In genomic region chr22:38694945-38695344, GRCh38 we compare ENCODE assay signal across 18 cellular contexts. TPM values are rescaled to one million over a fixed set of nuclear protein-coding genes. Genes with fewer than 3 reads are reported as not detected.
A peak's percentile ranks its signal among the peaks of the same experiment; 100 is the strongest.
DNase-seq lines count a peak whose midpoint lies in the region; ATAC-seq, FAIRE-seq and TF ChIP-seq lines count a peak whose summit lies in the region.
"Had no signal": no experiment of that assay in that cellular context is flagged by ENCODE, and none has a peak within 500 bp of the region (broad histone marks: within the 10 kb centered on the region; RNA-seq: fewer than 3 reads in every experiment).

No MANE protein-coding gene starts in this region.

- FAIRE-seq in keratinocyte (lab: Jason Lieb, UNC), result no peak

- H3K36me3 ChIP-seq in keratinocyte (ENCODE audit: control insufficient read depth in 2 of 2, extremely low read depth in 1 of 2, insufficient read depth in 2 of 2, low read length in 2 of 2) (peaks cover 9 to 20% of the 10 kb centered on the region in 2 experiments), upper lobe of right lung (peaks cover 13% of the 10 kb centered on the region), esophagus muscularis mucosa (peaks cover 0 to 36% (median 20%) of the 10 kb centered on the region in 4 donors)
- H3K36me3 ChIP-seq: right lobe of liver, SJCRH30 had no signal

- peak overlapping the region; percentile 1 for H3K27ac Mint-ChIP-seq in activated naive CD4-positive, alpha-beta T cell treated with anti-CD3 and anti-CD28 coated beads, Interleukin-2, amount 10 ng/mL, durations not matched to agents 7 days and 5 days
- peak overlapping the region; percentile 39 for H3K27ac Mint-ChIP-seq in activated naive CD8-positive, alpha-beta T cell treated with anti-CD3 and anti-CD28 coated beads for 36 hours
- H3K27ac Mint-ChIP-seq: activated CD8-positive, alpha-beta memory T cell treated with anti-CD3 and anti-CD28 coated beads, Interleukin-2, amount 10 ng/mL, durations not matched to agents 7 days and 5 days; dendritic cell treated with granulocyte-macrophage colony-stimulating factor and Interleukin-4, amounts not matched to agents 40 ng/mL and 50 ng/mL, for 4 days; memory B cell had no signal

- no peak for TF ChIP-seq POLR2A in esophagus muscularis mucosa (IDR thresholded peaks at IDR 0.05; ENCODE audit: low read depth)

- WGBS in esophagus muscularis mucosa, result 76% methylated on average over 3 of the region's 3 CpGs

- H3K9ac ChIP-seq in keratinocyte (ENCODE audit: control insufficient read depth, extremely low read depth, insufficient read depth, low read length), result no peak overlapping the region

- H3K27ac ChIP-seq in keratinocyte (ENCODE audit: control insufficient read depth, insufficient read depth, low read length) (peak overlapping the region; percentile 41), upper lobe of right lung (peak overlapping the region; percentile 44), esophagus muscularis mucosa (replicated peaks in 1 of 4) (peak overlapping the region in 1 of 4 donors; percentile 99)
- H3K27ac ChIP-seq: right lobe of liver, SJCRH30 had no signal

- no peaks in the 10 kb centered on the region for H3K9me1 ChIP-seq in keratinocyte (ENCODE audit: control insufficient read depth, extremely low read depth, insufficient read depth, low read length)

- no peaks in the 10 kb centered on the region for H3K9me3 Mint-ChIP-seq in activated naive CD4-positive, alpha-beta T cell treated with anti-CD3 and anti-CD28 coated beads, Interleukin-2, amount 10 ng/mL, durations not matched to agents 7 days and 5 days
- H3K9me3 Mint-ChIP-seq in activated naive CD8-positive, alpha-beta T cell treated with anti-CD3 and anti-CD28 coated beads for 36 hours, result no peaks in the 10 kb centered on the region
- H3K9me3 Mint-ChIP-seq: dendritic cell treated with granulocyte-macrophage colony-stimulating factor and Interleukin-4, amounts not matched to agents 40 ng/mL and 50 ng/mL, for 4 days; memory B cell had no signal

- H3K36me3 Mint-ChIP-seq in activated naive CD4-positive, alpha-beta T cell treated with anti-CD3 and anti-CD28 coated beads, Interleukin-2, amount 10 ng/mL, durations not matched to agents 7 days and 5 days, result peaks cover 50% of the 10 kb centered on the region
- H3K36me3 Mint-ChIP-seq in activated naive CD8-positive, alpha-beta T cell treated with anti-CD3 and anti-CD28 coated beads for 36 hours, result peaks cover 57% of the 10 kb centered on the region

- no peak overlapping the region for H2AFZ ChIP-seq in keratinocyte (ENCODE audit: control insufficient read depth, low read length)

- H3K4me1 ChIP-seq in keratinocyte (ENCODE audit: control insufficient read depth, extremely low read depth, insufficient read depth, low read length) (peaks cover 40% of the 10 kb centered on the region), upper lobe of right lung (peaks cover 54% of the 10 kb centered on the region), esophagus muscularis mucosa (peaks cover 48 to 72% (median 58%) of the 10 kb centered on the region in 4 donors)
- H3K4me1 ChIP-seq: SJCRH30 had no signal

- intact Hi-C loops in upper lobe of right lung (cut with DNase I), result no loop called here
- intact Hi-C loops in esophagus muscularis mucosa (cut with DNase I), result no loop called here

- H3K4me1 Mint-ChIP-seq in activated naive CD4-positive, alpha-beta T cell treated with anti-CD3 and anti-CD28 coated beads, Interleukin-2, amount 10 ng/mL, durations not matched to agents 7 days and 5 days, result peaks cover 54% of the 10 kb centered on the region
- peaks cover 53% of the 10 kb centered on the region for H3K4me1 Mint-ChIP-seq in activated naive CD8-positive, alpha-beta T cell treated with anti-CD3 and anti-CD28 coated beads for 36 hours

- H4K20me1 ChIP-seq in keratinocyte (ENCODE audit: control insufficient read depth, extremely low read depth, insufficient read depth, low read length), result no peaks in the 10 kb centered on the region

- peak overlapping the region; percentile 34 for H3K4me2 ChIP-seq in keratinocyte (ENCODE audit: control insufficient read depth, extremely low read depth, insufficient read depth, low read depth, low read length)

- CTCF ChIA-PET in activated naive CD4-positive, alpha-beta T cell treated with anti-CD3 and anti-CD28 coated beads, Interleukin-2, amount 10 ng/mL, durations not matched to agents 7 days and 5 days (lab: Charles Lee), result interaction anchor here (2.1 kb wide), 1 partner anchor 13 kb away, joined by 7 read pairs; the partner anchor contains the start of gene TOMM22

- dilution Hi-C loops in keratinocyte (cut with MboI; ENCODE audit: extremely low pct_ligation_motif_present, low sequenced_read_pairs), result no loop called here

- TF ChIP-seq CTCF in keratinocyte (optimal IDR thresholded peaks at IDR 0.05 in 1 of 3, IDR thresholded peaks at IDR 0.05 in 1 of 3, conservative IDR thresholded peaks at IDR 0.05 in 1 of 3; ENCODE audit: extremely low read depth in 1 of 3, insufficient read depth in 2 of 3, low read length in 3 of 3) (no peak), upper lobe of right lung (IDR thresholded peaks at IDR 0.05) (no peak), esophagus muscularis mucosa (IDR thresholded peaks at IDR 0.05) (no peak)

- H3K9me3 ChIP-seq in keratinocyte (ENCODE audit: control insufficient read depth, low read depth, low read length) (no peaks in the 10 kb centered on the region), upper lobe of right lung (no peaks in the 10 kb centered on the region), esophagus muscularis mucosa (no peaks in the 10 kb centered on the region)
- H3K9me3 ChIP-seq: right lobe of liver, SJCRH30 had no signal

- no peaks in the 10 kb centered on the region for H3K27me3 ChIP-seq in keratinocyte (ENCODE audit: control insufficient read depth, extremely low read depth, insufficient read depth, low read length)
- no peaks in the 10 kb centered on the region for H3K27me3 ChIP-seq in upper lobe of right lung
- no peaks in the 10 kb centered on the region for H3K27me3 ChIP-seq in esophagus muscularis mucosa
- H3K27me3 ChIP-seq: right lobe of liver, SJCRH30 had no signal

- H3K4me3 ChIP-seq in keratinocyte (ENCODE audit: control insufficient read depth in 2 of 3, extremely low read depth in 1 of 3, insufficient read depth in 2 of 3, low read depth in 1 of 3, low read length in 3 of 3), result no peak overlapping the region
- no peak overlapping the region for H3K4me3 ChIP-seq in upper lobe of right lung
- H3K4me3 ChIP-seq in esophagus muscularis mucosa, result no peak overlapping the region
- H3K4me3 ChIP-seq: right lobe of liver, SJCRH30 had no signal

- H3K27me3 Mint-ChIP-seq in activated naive CD4-positive, alpha-beta T cell treated with anti-CD3 and anti-CD28 coated beads, Interleukin-2, amount 10 ng/mL, durations not matched to agents 7 days and 5 days, result no peaks in the 10 kb centered on the region
- H3K27me3 Mint-ChIP-seq in activated naive CD8-positive, alpha-beta T cell treated with anti-CD3 and anti-CD28 coated beads for 36 hours, result no peaks in the 10 kb centered on the region
- H3K27me3 Mint-ChIP-seq: activated CD8-positive, alpha-beta memory T cell treated with anti-CD3 and anti-CD28 coated beads, Interleukin-2, amount 10 ng/mL, durations not matched to agents 7 days and 5 days; dendritic cell treated with granulocyte-macrophage colony-stimulating factor and Interleukin-4, amounts not matched to agents 40 ng/mL and 50 ng/mL, for 4 days; memory B cell had no signal

- TF ChIP-seq EP300 in esophagus muscularis mucosa (IDR thresholded peaks at IDR 0.05), result no peak

- DNase-seq in activated naive CD4-positive, alpha-beta T cell treated with anti-CD3 and anti-CD28 coated beads, Interleukin-2, amount 10 ng/mL, durations not matched to agents 7 days and 5 days, result no peak
- DNase-seq in activated naive CD4-positive, alpha-beta T cell (lab: John Stamatoyannopoulos, UW), result no peak
- DNase-seq in activated naive CD8-positive, alpha-beta T cell treated with anti-CD3 and anti-CD28 coated beads for 36 hours, result no peak
- DNase-seq in keratinocyte (ENCODE audit: low read depth, low spot score), result no peak
- DNase-seq in upper lobe of right lung, result no peak
- DNase-seq in esophagus muscularis mucosa (ENCODE audit: extremely low spot score), result no peak
- DNase-seq: activated CD8-positive, alpha-beta memory T cell treated with anti-CD3 and anti-CD28 coated beads, Interleukin-2, amount 10 ng/mL, durations not matched to agents 7 days and 5 days; DMS153; H7; NCI-H1105 treated with DMSO at 0.1 percent for 48 hours; NCI-H345; right lobe of liver; SJCRH30; stimulated activated CD4-positive, alpha-beta T cell treated with anti-CD3 and anti-CD28 coated beads, Interleukin-4, amount 100 ng/mL, for 1 hour had no signal

- H3K79me2 ChIP-seq in keratinocyte (ENCODE audit: control insufficient read depth, insufficient read depth, low read length), result peaks cover 77% of the 10 kb centered on the region

- ATAC-seq in upper lobe of right lung (peak; percentile 54), HG03196 (IDR thresholded peaks at IDR 0.05; ENCODE audit: unreplicated experiment) (no peak), GM18868 (IDR thresholded peaks at IDR 0.05; ENCODE audit: unreplicated experiment) (no peak)
- ATAC-seq: activated CD8-positive, alpha-beta memory T cell treated with anti-CD3 and anti-CD28 coated beads, Interleukin-2, amount 10 ng/mL, durations not matched to agents 7 days and 5 days had no signal

- H3K4me3 Mint-ChIP-seq in activated naive CD4-positive, alpha-beta T cell treated with anti-CD3 and anti-CD28 coated beads, Interleukin-2, amount 10 ng/mL, durations not matched to agents 7 days and 5 days, result no peak overlapping the region
- peak overlapping the region; percentile 16 for H3K4me3 Mint-ChIP-seq in activated naive CD8-positive, alpha-beta T cell treated with anti-CD3 and anti-CD28 coated beads for 36 hours
- H3K4me3 Mint-ChIP-seq: activated CD8-positive, alpha-beta memory T cell treated with anti-CD3 and anti-CD28 coated beads, Interleukin-2, amount 10 ng/mL, durations not matched to agents 7 days and 5 days; dendritic cell treated with granulocyte-macrophage colony-stimulating factor and Interleukin-4, amounts not matched to agents 40 ng/mL and 50 ng/mL, for 4 days; memory B cell had no signal

RNA-seq across cellular contexts. Expression of gene JOSD1, which starts 5.8 kb away (rescaled TPM):
- 10 to 100 TPM; 79.4 to 83.7 TPM for total RNA-seq in activated naive CD8-positive, alpha-beta T cell treated with anti-CD3 and anti-CD28 coated beads for 36 hours
- polyA plus RNA-seq in keratinocyte, result 23.8 to 40.7 TPM (median 32.6 TPM) in 3 replicates
- polyA plus RNA-seq in keratinocyte (2011; ENCODE audit: low read depth), result 6.0 TPM
- 29.7 and 32.1 TPM in 2 replicates for polyA plus RNA-seq in keratinocyte (2011; cell fraction: cytosol; rRNA removed)
- polyA plus RNA-seq in keratinocyte (2011; cell fraction: nucleus; rRNA removed), result 39.0 and 39.2 TPM in 2 replicates
- 20.6 and 34.6 TPM in 2 replicates for polyA plus RNA-seq in keratinocyte (2012; ENCODE audit: low replicate concordance)
- polyA minus RNA-seq in keratinocyte, result 23.5 to 56.9 TPM (median 33.5 TPM) in 3 replicates
- 38.6 TPM for polyA minus RNA-seq in keratinocyte (2011; cell fraction: cytosol; rRNA and poly(A)+ RNA removed)
- 19.1 and 31.5 TPM in 2 replicates for polyA minus RNA-seq in keratinocyte (2011; cell fraction: nucleus; rRNA and poly(A)+ RNA removed)
- 52.1 TPM for total RNA-seq in upper lobe of right lung
- total RNA-seq in esophagus muscularis mucosa, result 10 to 100 TPM; 49.4 to 76.9 (median 59.4) TPM

RNA-seq across cellular contexts. Expression of gene GTPBP1, which starts 10.8 kb away (rescaled TPM):
- total RNA-seq in activated naive CD8-positive, alpha-beta T cell treated with anti-CD3 and anti-CD28 coated beads for 36 hours, result 10 to 100 TPM; 82.4 TPM
- 9.7 to 19.8 TPM (median 16.3 TPM) in 3 replicates for polyA plus RNA-seq in keratinocyte
- 28.5 TPM for polyA plus RNA-seq in keratinocyte (2011; ENCODE audit: low read depth)
- polyA plus RNA-seq in keratinocyte (2011; cell fraction: cytosol; rRNA removed), result 7.8 and 12.9 TPM in 2 replicates
- polyA plus RNA-seq in keratinocyte (2011; cell fraction: nucleus; rRNA removed), result 28.5 and 32.0 TPM in 2 replicates
- polyA plus RNA-seq in keratinocyte (2012; ENCODE audit: low replicate concordance), result 15.9 and 21.3 TPM in 2 replicates
- 26.2 to 57.6 TPM (median 36.7 TPM) in 3 replicates for polyA minus RNA-seq in keratinocyte
- 16.3 TPM for polyA minus RNA-seq in keratinocyte (2011; cell fraction: cytosol; rRNA and poly(A)+ RNA removed)
- 19.1 and 20.2 TPM in 2 replicates for polyA minus RNA-seq in keratinocyte (2011; cell fraction: nucleus; rRNA and poly(A)+ RNA removed)
- total RNA-seq in upper lobe of right lung (72.5 TPM), esophagus muscularis mucosa (10 to 100 TPM; 35.7 to 62.5 (median 50.6) TPM)

RNA-seq across cellular contexts. Expression of gene TOMM22, which starts 13.2 kb away (rescaled TPM):
- 100 to 1,000 TPM; 193 to 211 TPM for total RNA-seq in activated naive CD8-positive, alpha-beta T cell treated with anti-CD3 and anti-CD28 coated beads for 36 hours
- 45.3 to 85.6 TPM (median 81.8 TPM) in 3 replicates for polyA plus RNA-seq in keratinocyte
- 22.0 TPM for polyA plus RNA-seq in keratinocyte (2011; ENCODE audit: low read depth)
- polyA plus RNA-seq in keratinocyte (2011; cell fraction: cytosol; rRNA removed), result 55.9 and 94.3 TPM in 2 replicates
- polyA plus RNA-seq in keratinocyte (2011; cell fraction: nucleus; rRNA removed), result 23.1 and 24.1 TPM in 2 replicates
- 48.1 and 71.8 TPM in 2 replicates for polyA plus RNA-seq in keratinocyte (2012; ENCODE audit: low replicate concordance)
- 20.3 to 50.9 TPM (median 35.2 TPM) in 3 replicates for polyA minus RNA-seq in keratinocyte
- 41.4 TPM for polyA minus RNA-seq in keratinocyte (2011; cell fraction: cytosol; rRNA and poly(A)+ RNA removed)
- 5.1 and 9.5 TPM in 2 replicates for polyA minus RNA-seq in keratinocyte (2011; cell fraction: nucleus; rRNA and poly(A)+ RNA removed)
- total RNA-seq in upper lobe of right lung (51.6 TPM), esophagus muscularis mucosa (10 to 100 TPM; 25.7 to 36.8 (median 32.2) TPM)

RNA-seq across cellular contexts. Expression of gene CBY1, which starts 38.5 kb away (rescaled TPM):
- total RNA-seq in activated naive CD8-positive, alpha-beta T cell treated with anti-CD3 and anti-CD28 coated beads for 36 hours, result 10 to 100 TPM; 11.5 to 11.9 TPM
- 39.5 to 45.0 TPM (median 40.3 TPM) in 3 replicates for polyA plus RNA-seq in keratinocyte
- polyA plus RNA-seq in keratinocyte (2011; ENCODE audit: low read depth), result 18.5 TPM
- 30.3 and 34.5 TPM in 2 replicates for polyA plus RNA-seq in keratinocyte (2011; cell fraction: cytosol; rRNA removed)
- 24.3 and 24.5 TPM in 2 replicates for polyA plus RNA-seq in keratinocyte (2011; cell fraction: nucleus; rRNA removed)
- 21.4 and 36.6 TPM in 2 replicates for polyA plus RNA-seq in keratinocyte (2012; ENCODE audit: low replicate concordance)
- 11.8 to 24.6 TPM (median 16.6 TPM) in 3 replicates for polyA minus RNA-seq in keratinocyte
- polyA minus RNA-seq in keratinocyte (2011; cell fraction: cytosol; rRNA and poly(A)+ RNA removed), result 7.9 TPM
- polyA minus RNA-seq in keratinocyte (2011; cell fraction: nucleus; rRNA and poly(A)+ RNA removed), result 5.1 and 12.6 TPM in 2 replicates
- 34.6 TPM for total RNA-seq in upper lobe of right lung
- total RNA-seq in esophagus muscularis mucosa, result 10 to 100 TPM; 25.2 to 36.9 (median 33.9) TPM

RNA-seq across cellular contexts. Expression of gene FAM227A, which starts 38.8 kb away (rescaled TPM):
- total RNA-seq in activated naive CD8-positive, alpha-beta T cell treated with anti-CD3 and anti-CD28 coated beads for 36 hours, result under 1 TPM; 0.35 to 0.50 TPM
- 0.54 to 1.1 TPM (median 0.94 TPM) in 3 replicates for polyA plus RNA-seq in keratinocyte
- 0.31 TPM for polyA plus RNA-seq in keratinocyte (2011; ENCODE audit: low read depth)
- polyA plus RNA-seq in keratinocyte (2011; cell fraction: cytosol; rRNA removed), result 0.12 and 0.17 TPM in 2 replicates
- 4.1 and 6.7 TPM in 2 replicates for polyA plus RNA-seq in keratinocyte (2011; cell fraction: nucleus; rRNA removed)
- polyA plus RNA-seq in keratinocyte (2012; ENCODE audit: low replicate concordance), result 0.18 and 0.42 TPM in 2 replicates
- polyA minus RNA-seq in keratinocyte, result 0.40 to 7.9 TPM in 2 of 3 replicates, not detected in the other
- not detected for polyA minus RNA-seq in keratinocyte (2011; cell fraction: cytosol; rRNA and poly(A)+ RNA removed)
- polyA minus RNA-seq in keratinocyte (2011; cell fraction: nucleus; rRNA and poly(A)+ RNA removed), result 1.5 and 3.5 TPM in 2 replicates
- total RNA-seq in upper lobe of right lung (0.98 TPM), esophagus muscularis mucosa (1 to 10 TPM in 1 of 4 donors, under 1 TPM in 3; 0.33 to 2.9 (median 0.86) TPM)
